ENCODE assay signal across 22 cellular contexts in genomic region chr6:11012976-11013375, GRCh38. TPM values are rescaled to one million over a fixed set of nuclear protein-coding genes. Genes with fewer than 3 reads are reported as not detected.
"Had no signal": no experiment of that assay in that cellular context is flagged by ENCODE, and none has a peak within 500 bp of the region (broad histone marks: within the 10 kb centered on the region; RNA-seq: fewer than 3 reads in every experiment).

No MANE protein-coding gene starts in this region.

- H3K9me3 ChIP-seq: esophagus squamous epithelium, heart right ventricle, spleen, testis had no signal

- H3K4me3 ChIP-seq: esophagus squamous epithelium, heart right ventricle, lung, spleen, testis had no signal

- H3K4me1 ChIP-seq: spleen had no signal

- FAIRE-seq: bronchial epithelial cell, keratinocyte had no signal

- ATAC-seq: activated CD4-positive, alpha-beta T cell treated with anti-CD3 and anti-CD28 coated beads for 36 hours; natural killer cell had no signal

- H3K27ac ChIP-seq: esophagus squamous epithelium, spleen, testis had no signal

- DNase-seq: activated B cell treated with CpG ODN at 0.5 μM for 24 hours; activated CD4-positive, alpha-beta T cell treated with anti-CD3 and anti-CD28 coated beads for 36 hours; activated CD4-positive, alpha-beta T cell treated with anti-CD3 and anti-CD28 coated beads, Interleukin-2, amount 50 U/mL, for 4 hours; activated CD8-positive, alpha-beta memory T cell treated with anti-CD3 and anti-CD28 coated beads for 24 hours; activated CD8-positive, alpha-beta memory T cell treated with anti-CD3 and anti-CD28 coated beads, Interleukin-2, amount 50 U/mL, for 4 hours; activated naive CD4-positive, alpha-beta T cell; activated T-cell treated with anti-CD3 and anti-CD28 coated beads, Interleukin-2, amount 50 U/mL, for 24 hours; amniotic stem cell; cerebellar nuclear complex; cortex of kidney; esophagus squamous epithelium; midbrain; natural killer cell; spleen; stimulated activated CD4-positive, alpha-beta T cell treated with anti-CD3 and anti-CD28 coated beads, Interleukin-4, amount 100 ng/mL, for 1 hour; stimulated activated naive CD4-positive, alpha-beta T cell; testis had no signal

- H3K36me3 ChIP-seq: esophagus squamous epithelium, heart right ventricle, spleen had no signal

- H3K27me3 ChIP-seq: testis had no signal

RNA-seq across cellular contexts. Expression of gene ELOVL2, which starts 31.1 kb away (rescaled TPM):
- total RNA-seq: activated B cell treated with CpG ODN at 0.5 μM for 24 hours; activated CD4-positive, alpha-beta T cell treated with anti-CD3 and anti-CD28 coated beads for 36 hours; activated T-helper 2 cell treated with anti-CD3 and anti-CD28 coated beads, Interferon-gamma antibody, Interleukin-2, Interleukin-4, amounts not matched to agents 10 μg/mL and 5 μg/mL and 100 μg/mL, durations not matched to agents 14 hours and 24 hours and 36 hours; natural killer cell; spleen had no signal
